ENCODE assay signal across 2 cellular contexts in the genomic region with DNA sequence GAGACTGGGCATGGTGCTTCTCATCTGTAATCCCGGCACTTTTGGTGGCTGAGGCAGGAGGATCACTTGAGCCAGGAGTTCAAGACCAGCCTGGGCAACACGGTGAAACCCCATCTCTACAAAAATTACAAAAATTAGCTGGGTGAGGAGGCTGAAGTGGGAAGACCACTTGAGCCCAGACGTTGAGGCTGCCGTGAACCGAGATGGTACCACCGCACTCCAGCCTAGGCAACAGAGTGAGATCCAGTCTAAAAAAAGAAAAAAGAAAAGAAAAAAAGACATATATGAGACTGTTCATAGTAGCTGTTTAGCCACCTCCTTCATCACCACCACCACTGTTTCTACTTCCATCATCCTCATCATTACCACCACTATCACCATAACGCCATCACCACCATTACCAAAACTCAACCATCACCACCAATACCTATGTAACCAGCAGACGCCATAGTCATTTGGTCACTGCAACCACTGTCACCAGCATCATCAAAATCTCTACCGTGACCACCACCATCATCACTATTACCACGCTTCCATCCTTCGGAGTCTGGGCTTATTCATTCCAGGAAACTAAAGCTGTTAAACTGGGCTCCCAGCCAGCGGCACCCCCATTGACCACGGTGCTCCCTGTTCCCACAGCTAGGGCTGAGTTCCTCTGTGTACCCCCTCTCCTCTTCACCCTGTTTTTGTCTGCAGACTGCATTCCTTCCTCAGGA.
TF ChIP-seq lines count a peak whose summit lies in the region.

No MANE protein-coding gene starts in this region.

TF ChIP-seq in HEK293T, 16 proteins besides CTCF, POLR2A, EP300 and RAD21 (continued from another document):
- TF ChIP-seq, protein P1, sequence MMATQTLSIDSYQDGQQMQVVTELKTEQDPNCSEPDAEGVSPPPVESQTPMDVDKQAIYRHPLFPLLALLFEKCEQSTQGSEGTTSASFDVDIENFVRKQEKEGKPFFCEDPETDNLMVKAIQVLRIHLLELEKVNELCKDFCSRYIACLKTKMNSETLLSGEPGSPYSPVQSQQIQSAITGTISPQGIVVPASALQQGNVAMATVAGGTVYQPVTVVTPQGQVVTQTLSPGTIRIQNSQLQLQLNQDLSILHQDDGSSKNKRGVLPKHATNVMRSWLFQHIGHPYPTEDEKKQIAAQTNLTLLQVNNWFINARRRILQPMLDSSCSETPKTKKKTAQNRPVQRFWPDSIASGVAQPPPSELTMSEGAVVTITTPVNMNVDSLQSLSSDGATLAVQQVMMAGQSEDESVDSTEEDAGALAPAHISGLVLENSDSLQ (IDR thresholded peaks at IDR 0.05): no peak
- TF ChIP-seq SP1 (IDR thresholded peaks at IDR 0.05) (no peak), HDGF (IDR thresholded peaks at IDR 0.05; ENCODE audit: borderline replicate concordance) (no peak), SUZ12 (IDR thresholded peaks at IDR 0.05) (no peak), LEF1 (IDR thresholded peaks at IDR 0.05; ENCODE audit: borderline replicate concordance) (no peak), L3MBTL2 (conservative IDR thresholded peaks at IDR 0.05) (no peak), ARNT (IDR thresholded peaks at IDR 0.05) (no peak), TARDBP (IDR thresholded peaks at IDR 0.05) (no peak), FOXK2 (IDR thresholded peaks at IDR 0.05) (no peak), ELF4 (IDR thresholded peaks at IDR 0.05) (no peak), NFRKB (IDR thresholded peaks at IDR 0.05) (no peak)

TF ChIP-seq in WTC11, 78 proteins besides CTCF, POLR2A, EP300 and RAD21:
- TF ChIP-seq, protein P2, sequence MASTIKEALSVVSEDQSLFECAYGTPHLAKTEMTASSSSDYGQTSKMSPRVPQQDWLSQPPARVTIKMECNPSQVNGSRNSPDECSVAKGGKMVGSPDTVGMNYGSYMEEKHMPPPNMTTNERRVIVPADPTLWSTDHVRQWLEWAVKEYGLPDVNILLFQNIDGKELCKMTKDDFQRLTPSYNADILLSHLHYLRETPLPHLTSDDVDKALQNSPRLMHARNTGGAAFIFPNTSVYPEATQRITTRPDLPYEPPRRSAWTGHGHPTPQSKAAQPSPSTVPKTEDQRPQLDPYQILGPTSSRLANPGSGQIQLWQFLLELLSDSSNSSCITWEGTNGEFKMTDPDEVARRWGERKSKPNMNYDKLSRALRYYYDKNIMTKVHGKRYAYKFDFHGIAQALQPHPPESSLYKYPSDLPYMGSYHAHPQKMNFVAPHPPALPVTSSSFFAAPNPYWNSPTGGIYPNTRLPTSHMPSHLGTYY (CRISPR knock-in tag; IDR thresholded peaks at IDR 0.05): no peak
- TF ChIP-seq ZNF138 (CRISPR knock-in tag; conservative IDR thresholded peaks at IDR 0.05): no peak
- no peak for TF ChIP-seq IRF2 (CRISPR knock-in tag; IDR thresholded peaks at IDR 0.05; ENCODE audit: borderline replicate concordance, low read depth)
- TF ChIP-seq RORB (CRISPR knock-in tag; IDR thresholded peaks at IDR 0.05): no peak
